In genomic region chr18:73646196-73646595, GRCh38 we compare ENCODE assay signal across 22 cellular contexts.
DNase-seq lines count a peak whose midpoint lies in the region; ATAC-seq and TF ChIP-seq lines count a peak whose summit lies in the region.
"Had no signal": no experiment of that assay in that cellular context is flagged by ENCODE, and none has a peak within 500 bp of the region (broad histone marks: within the 10 kb centered on the region; RNA-seq: fewer than 3 reads in every experiment).

No MANE protein-coding gene starts in this region.

- no peaks in the 10 kb centered on the region for H3K27me3 ChIP-seq in adipocyte (replicated peaks; ENCODE audit: control insufficient read depth, insufficient read depth, low read length)
- H3K27me3 ChIP-seq in neural cell (ENCODE audit: insufficient read depth, low read depth, low read length), result no peaks in the 10 kb centered on the region
- H3K27me3 ChIP-seq: tibial artery had no signal

- no peaks in the 10 kb centered on the region for H4K20me1 ChIP-seq in neural cell (ENCODE audit: insufficient read depth)

- H3K9ac ChIP-seq in adipocyte (ENCODE audit: low read length) (no peak overlapping the region), neural cell (ENCODE audit: low read length) (no peak overlapping the region)

- H3K4me2 ChIP-seq in neural cell (ENCODE audit: low read length), result no peak overlapping the region

- H3K4me3 ChIP-seq in HFF-Myc (replicated peaks; ENCODE audit: low read depth, low read length) (no peak overlapping the region), adipocyte (ENCODE audit: low read length) (no peak overlapping the region), neural cell (ENCODE audit: low read length) (peak overlapping the region; percentile 3)
- H3K4me3 ChIP-seq: mucosa of descending colon, tibial artery had no signal

- no peak for ATAC-seq in GM21390 (IDR thresholded peaks at IDR 0.05; ENCODE audit: unreplicated experiment)
- ATAC-seq: activated naive CD8-positive, alpha-beta T cell treated with anti-CD3 and anti-CD28 coated beads, Interleukin-2, amount 50 U/mL, for 24 hours; activated T-cell treated with anti-CD3 and anti-CD28 coated beads, Interleukin-2, amount 50 U/mL, for 72 hours; mucosa of descending colon; natural killer cell had no signal

- TF ChIP-seq EP300 in neural cell (conservative IDR thresholded peaks at IDR 0.05; ENCODE audit: poor library complexity, severe bottlenecking), result no peak

- H2AFZ ChIP-seq in neural cell (ENCODE audit: low read depth, low read length), result no peak overlapping the region

- TF ChIP-seq CTCF in HFF-Myc (IDR thresholded peaks at IDR 0.05; ENCODE audit: low read depth, low read length, missing control alignments) (no peak), neural cell (IDR thresholded peaks at IDR 0.05; ENCODE audit: poor library complexity, severe bottlenecking) (no peak)

- no peaks in the 10 kb centered on the region for H3F3A ChIP-seq in neural cell (ENCODE audit: insufficient read depth, low read length, poor library complexity, severe bottlenecking)

- H3K9me3 ChIP-seq in adipocyte (ENCODE audit: control insufficient read depth, low read length) (no peaks in the 10 kb centered on the region), neural cell (ENCODE audit: low read length) (no peaks in the 10 kb centered on the region)
- H3K9me3 ChIP-seq: mucosa of descending colon, tibial artery had no signal

- DNase-seq in HFF-Myc (ENCODE audit: extremely low read depth, low read depth) (peak; percentile 22), adipocyte (ENCODE audit: low read depth) (peak; percentile 73), fibroblast of gingiva (ENCODE audit: low read depth) (peak; percentile 75), NCI-H82 treated with DMSO at 0.1 percent for 48 hours (lab: John Stamatoyannopoulos, UW; ENCODE audit: unreplicated experiment) (no peak)
- DNase-seq in activated CD4-positive, alpha-beta T cell treated with anti-CD3 and anti-CD28 coated beads for 1 hour, result no peak
- DNase-seq: activated CD4-positive, alpha-beta T cell treated with anti-CD3 and anti-CD28 coated beads, Interleukin-2, amount 50 U/mL, for 4 hours; activated CD4-positive, CD25-positive, alpha-beta regulatory T cell; activated naive CD4-positive, alpha-beta T cell; activated naive CD8-positive, alpha-beta T cell treated with anti-CD3 and anti-CD28 coated beads, Interleukin-2, amount 50 U/mL, for 24 hours; activated T-cell treated with anti-CD3 and anti-CD28 coated beads, Interleukin-2, amount 50 U/mL, for 72 hours; GF-D8; mucosa of descending colon; natural killer cell; NCI-H1048; NCI-H187; NCI-H446 treated with DMSO at 0.1 percent for 48 hours; NCI-H82; RPMI8226; stimulated activated CD4-positive, alpha-beta T cell treated with anti-CD3 and anti-CD28 coated beads, Interleukin-4, amount 100 ng/mL, for 24 hours; tibial artery had no signal

- H3K79me2 ChIP-seq in neural cell (replicated peaks; ENCODE audit: insufficient read depth, low read length), result no peaks in the 10 kb centered on the region

- H3K9me2 ChIP-seq in neural cell (ENCODE audit: insufficient read depth, low read length), result no peaks in the 10 kb centered on the region

- peak overlapping the region; percentile 59 for H3K27ac ChIP-seq in neural cell (ENCODE audit: low read length)
- H3K27ac ChIP-seq: tibial artery had no signal

- no peak for TF ChIP-seq RAD21 in neural cell (conservative IDR thresholded peaks at IDR 0.05)

- H3K4me1 ChIP-seq in adipocyte (ENCODE audit: control insufficient read depth, insufficient read depth, low read length), result peaks cover 4% of the 10 kb centered on the region
- H3K4me1 ChIP-seq: tibial artery had no signal

- H3K36me3 ChIP-seq in adipocyte (ENCODE audit: control insufficient read depth, insufficient read depth, low read length, severe bottlenecking) (no peaks in the 10 kb centered on the region), neural cell (ENCODE audit: insufficient read depth, low read length) (no peaks in the 10 kb centered on the region)
- H3K36me3 ChIP-seq: tibial artery had no signal

TF ChIP-seq in neural cell, 6 proteins besides CTCF, POLR2A, EP300 and RAD21:
- TF ChIP-seq MXI1 (conservative IDR thresholded peaks at IDR 0.05; ENCODE audit: poor library complexity, severe bottlenecking), result no peak
- TF ChIP-seq TAF1 (IDR thresholded peaks at IDR 0.05; ENCODE audit: low read depth), result no peak
- TF ChIP-seq REST (IDR thresholded peaks at IDR 0.05; ENCODE audit: borderline replicate concordance), result no peak
- TF ChIP-seq POLR2AphosphoS5 (IDR thresholded peaks at IDR 0.05), result no peak
- TF ChIP-seq EZH2 (IDR thresholded peaks at IDR 0.05; ENCODE audit: borderline replicate concordance, insufficient read depth, low read length, poor library complexity, severe bottlenecking), result no peak
- TF ChIP-seq SMC3 (conservative IDR thresholded peaks at IDR 0.05; ENCODE audit: poor library complexity), result no peak

Comparison
In these comparisons a context has a peak if more than half of its experiments do, and no peak if none do; other contexts are left out.
1. DNase-seq: peak in HFF-Myc (single experiment), adipocyte (single experiment) and fibroblast of gingiva (single experiment); none in activated CD4-positive, alpha-beta T cell treated with anti-CD3 and anti-CD28 coated beads for 1 hour (single experiment) and NCI-H82 treated with DMSO at 0.1 percent for 48 hours (single experiment).